Comparison of ENCODE assay signal across 1 cellular context in genomic region chr19:45730389-45731288, GRCh38.
TF ChIP-seq lines count a peak whose summit lies in the region.

Gene FBXO46 (minus strand): TSS chr19:45730896. CDS start chr19:45713495, 17,401 bp downstream.

TF ChIP-seq in H1, 55 proteins besides CTCF, POLR2A, EP300 and RAD21 (continued from another document):
- TF ChIP-seq ASH2L (IDR thresholded peaks at IDR 0.05; ENCODE audit: low read length) = peak; percentile 67
- TF ChIP-seq HDAC6 (IDR thresholded peaks at IDR 0.05; ENCODE audit: low read depth, low read length) = no peak
- TF ChIP-seq NANOG (IDR thresholded peaks at IDR 0.05; ENCODE audit: insufficient read depth, low read depth, low read length, poor library complexity, severe bottlenecking) = no peak
- TF ChIP-seq SIX5 (IDR thresholded peaks at IDR 0.05; ENCODE audit: low read depth, low read length) = peak; percentile 89
- TF ChIP-seq KDM5A (IDR thresholded peaks at IDR 0.05; ENCODE audit: low read length) = no peak
- no peak for TF ChIP-seq RBBP5 (IDR thresholded peaks at IDR 0.05; ENCODE audit: borderline replicate concordance, low read depth, low read length)
- peak; percentile 64; the same call in 1 of the 2 replicates for TF ChIP-seq POLR2AphosphoS5 (IDR thresholded peaks at IDR 0.05; ENCODE audit: low read depth, low read length)
- TF ChIP-seq BACH1 (IDR thresholded peaks at IDR 0.05; ENCODE audit: low read length) = peak; percentile 59; the same call in 1 of the 2 replicates
- no peak for TF ChIP-seq EZH2 (IDR thresholded peaks at IDR 0.05; ENCODE audit: low read depth, low read length, severe bottlenecking)
- 0 out of 2 replicates have a peak, but pooled peaks have one; percentile 6 for TF ChIP-seq MAX (IDR thresholded peaks at IDR 0.05)
- TF ChIP-seq BCL11A (IDR thresholded peaks at IDR 0.05; ENCODE audit: low read depth in 2 of 2, low read length in 2 of 2) = no peak
- no peak for TF ChIP-seq ZNF274 (IDR thresholded peaks at IDR 0.05; ENCODE audit: borderline replicate concordance, extremely low read depth, low read length)
- peak; percentile 11; the same call in 1 of the 2 replicates for TF ChIP-seq E2F6 (IDR thresholded peaks at IDR 0.05)
- no peak for TF ChIP-seq TCF12 (IDR thresholded peaks at IDR 0.05; ENCODE audit: low read depth, low read length)
- TF ChIP-seq RXRA (IDR thresholded peaks at IDR 0.05; ENCODE audit: insufficient read depth, low read depth, low read length) = no peak
- no peak for TF ChIP-seq TEAD4 (IDR thresholded peaks at IDR 0.05; ENCODE audit: low read depth, low read length)
- TF ChIP-seq TAF1 (IDR thresholded peaks at IDR 0.05; ENCODE audit: low read depth, low read length) = peak; percentile 49
- TF ChIP-seq CBX8 (IDR thresholded peaks at IDR 0.05; ENCODE audit: borderline replicate concordance, low read depth, low read length) = no peak
- no peak for TF ChIP-seq USF2 (IDR thresholded peaks at IDR 0.05; ENCODE audit: low read length)
- TF ChIP-seq ATF3 (IDR thresholded peaks at IDR 0.05; ENCODE audit: insufficient read depth, low read depth, low read length) = no peak
- TF ChIP-seq HDAC2 (IDR thresholded peaks at IDR 0.05; ENCODE audit: borderline replicate concordance in 1 of 2, low read depth in 2 of 2, low read length in 2 of 2) = no peak
- peak; percentile 84 for TF ChIP-seq TBP (IDR thresholded peaks at IDR 0.05; ENCODE audit: low read depth, low read length)
- TF ChIP-seq CHD7 (IDR thresholded peaks at IDR 0.05; ENCODE audit: insufficient replicate concordance, low read length) = no peak
- no peak for TF ChIP-seq EGR1 (IDR thresholded peaks at IDR 0.05; ENCODE audit: borderline replicate concordance, low read depth, low read length)
- peak; percentile 58 to 86; a peak in 2 of 4 replicates for TF ChIP-seq SIN3A (conservative IDR thresholded peaks at IDR 0.05 in 1 of 2, IDR thresholded peaks at IDR 0.05 in 1 of 2; ENCODE audit: low read depth in 1 of 2, low read length in 2 of 2)
- no peak for TF ChIP-seq KDM1A (IDR thresholded peaks at IDR 0.05; ENCODE audit: borderline replicate concordance, low read length)
- peak; percentile 60 for TF ChIP-seq CREB1 (IDR thresholded peaks at IDR 0.05)
- no peak for TF ChIP-seq SIRT6 (IDR thresholded peaks at IDR 0.05; ENCODE audit: low read length)
- TF ChIP-seq SUZ12 (IDR thresholded peaks at IDR 0.05; ENCODE audit: low read length) = no peak
- no peak for TF ChIP-seq MAFK (IDR thresholded peaks at IDR 0.05; ENCODE audit: low read depth, low read length)
- no peak for TF ChIP-seq SP2 (IDR thresholded peaks at IDR 0.05; ENCODE audit: low read length)
- no peak for TF ChIP-seq FOSL1 (IDR thresholded peaks at IDR 0.05; ENCODE audit: insufficient read depth, low read depth, low read length)
- TF ChIP-seq CTBP2 (IDR thresholded peaks at IDR 0.05; ENCODE audit: borderline replicate concordance, insufficient read depth, insufficient read length, low read length) = no peak
- TF ChIP-seq CHD2 (IDR thresholded peaks at IDR 0.05; ENCODE audit: low read length) = peak; percentile 76
- no peak for TF ChIP-seq JUN (IDR thresholded peaks at IDR 0.05; ENCODE audit: low read depth, low read length)
- no peak for TF ChIP-seq SAP30 (IDR thresholded peaks at IDR 0.05; ENCODE audit: insufficient read depth, insufficient replicate concordance, low read length)
- TF ChIP-seq GTF2F1 (IDR thresholded peaks at IDR 0.05; ENCODE audit: borderline replicate concordance, low read depth, low read length) = no peak
- TF ChIP-seq POU5F1 (IDR thresholded peaks at IDR 0.05; ENCODE audit: low read depth, low read length) = no peak
